In the genomic region with DNA sequence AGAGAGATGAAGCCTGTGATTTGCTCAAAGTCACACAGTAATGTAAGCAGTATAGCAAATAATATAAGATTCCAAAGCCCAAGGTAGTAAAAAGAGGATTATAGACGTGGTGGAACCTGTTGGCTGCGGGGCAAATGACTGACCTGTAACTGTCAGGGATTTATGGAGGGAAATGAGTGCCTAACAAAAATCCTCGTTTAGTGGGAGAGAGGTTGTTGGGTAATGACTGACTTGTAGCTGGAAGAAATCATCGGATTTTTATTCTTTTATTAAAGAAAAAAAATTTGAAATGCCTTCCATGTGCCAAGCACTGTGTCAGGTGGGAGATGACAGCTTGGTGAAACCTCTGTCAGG, we compare ENCODE assay signal across 8 cellular contexts.
A peak's percentile ranks its signal among the peaks of the same experiment; 100 is the strongest.
DNase-seq lines count a peak whose midpoint lies in the region; TF ChIP-seq lines count a peak whose summit lies in the region.

No MANE protein-coding gene starts in this region.

- H3K79me2 ChIP-seq in SU-DHL-6 (ENCODE audit: insufficient read depth, low read length): peaks cover 22% of the 10 kb centered on the region

- peaks cover 2% of the 10 kb centered on the region for H3K4me1 ChIP-seq in rectal smooth muscle tissue (ENCODE audit: control insufficient read depth, insufficient read depth, low read length)

- H3K36me3 ChIP-seq in SU-DHL-6 (ENCODE audit: low read length): peaks cover 19% of the 10 kb centered on the region
- H3K36me3 ChIP-seq in rectal smooth muscle tissue (ENCODE audit: control insufficient read depth, insufficient read depth, low read length): peaks cover 6% of the 10 kb centered on the region

- DNase-seq in GM12864 (ENCODE audit: low read depth): no peak
- no peak for DNase-seq in fibroblast of mammary gland (ENCODE audit: low read depth)
- no peak for DNase-seq in NCI-H1436 treated with DMSO at 0.1 percent for 48 hours (lab: John Stamatoyannopoulos, UW)
- no peak for DNase-seq in medulla oblongata (ENCODE audit: extremely low spot score)
- DNase-seq in hypothalamus (lab: John Stamatoyannopoulos, UW): no peak
- no peak for DNase-seq in NCI-H748 (lab: John Stamatoyannopoulos, UW; ENCODE audit: unreplicated experiment)

- TF ChIP-seq CTCF in GM12864 (IDR thresholded peaks at IDR 0.05; ENCODE audit: low read depth, low read length, missing control alignments) (no peak), SU-DHL-6 (IDR thresholded peaks at IDR 0.05; ENCODE audit: insufficient read depth, low read length, poor library complexity, severe bottlenecking) (no peak), fibroblast of mammary gland (conservative IDR thresholded peaks at IDR 0.05; ENCODE audit: control insufficient read depth, insufficient read depth, low read depth, low read length) (no peak)

- peak overlapping the region; percentile 82 for H3K4me2 ChIP-seq in SU-DHL-6 (ENCODE audit: low read depth, low read length, poor library complexity, severe bottlenecking)

- no peaks in the 10 kb centered on the region for H3K9me2 ChIP-seq in SU-DHL-6 (replicated peaks; ENCODE audit: insufficient read depth, low read length)

- H2AFZ ChIP-seq in SU-DHL-6 (ENCODE audit: low read depth, low read length, severe bottlenecking): peak overlapping the region; percentile 92

- H4K20me1 ChIP-seq in SU-DHL-6 (ENCODE audit: low read depth, low read length): no peaks in the 10 kb centered on the region

- H3K27me3 ChIP-seq in SU-DHL-6 (ENCODE audit: low read length): no peaks in the 10 kb centered on the region
- H3K27me3 ChIP-seq in rectal smooth muscle tissue (ENCODE audit: control insufficient read depth, insufficient read depth, low read length): no peaks in the 10 kb centered on the region

- H3K4me3 ChIP-seq in GM12864 (ENCODE audit: low read depth, low read length) (peak overlapping the region; percentile 88), SU-DHL-6 (ENCODE audit: insufficient read depth, low read length, poor library complexity, severe bottlenecking) (peak overlapping the region; percentile 64), fibroblast of mammary gland (ENCODE audit: control insufficient read depth, low read depth, low read length) (peak overlapping the region; percentile 99), rectal smooth muscle tissue (ENCODE audit: low read length) (peak overlapping the region; percentile 87)

- H3K9ac ChIP-seq in SU-DHL-6 (ENCODE audit: low read length) (peak overlapping the region; percentile 72), rectal smooth muscle tissue (ENCODE audit: low read length) (peak overlapping the region; percentile 74)

- H3K27ac ChIP-seq in SU-DHL-6 (ENCODE audit: low read depth, low read length): no peak overlapping the region
- H3K27ac ChIP-seq in rectal smooth muscle tissue (ENCODE audit: low read depth, low read length): peak overlapping the region; percentile 92

- H3K9me3 ChIP-seq in SU-DHL-6 (ENCODE audit: insufficient read depth, low read length): no peaks in the 10 kb centered on the region

- no peaks in the 10 kb centered on the region for H3F3A ChIP-seq in SU-DHL-6 (ENCODE audit: insufficient read depth)
